ENCODE assay signal across 28 cellular contexts in genomic region chr1:179788259-179788658, GRCh38. TPM values are rescaled to one million over a fixed set of nuclear protein-coding genes. Genes with fewer than 3 reads are reported as not detected.
"Had no signal": no experiment of that assay in that cellular context is flagged by ENCODE, and none has a peak within 500 bp of the region (broad histone marks: within the 10 kb centered on the region; RNA-seq: fewer than 3 reads in every experiment).

No MANE protein-coding gene starts in this region.

- H3K4me2 ChIP-seq: hepatocyte had no signal

- H3K27me3 Mint-ChIP-seq: activated T-cell treated with anti-CD3 and anti-CD28 coated beads, Interleukin-2, amount 50 U/mL, for 24 hours had no signal

- H3K36me3 Mint-ChIP-seq: activated naive CD8-positive, alpha-beta T cell; immature natural killer cell; naive thymus-derived CD4-positive, alpha-beta T cell had no signal

- ATAC-seq: esophagus mucosa; left lung; naive thymus-derived CD4-positive, alpha-beta T cell had no signal

- H3K4me3 Mint-ChIP-seq: activated naive CD8-positive, alpha-beta T cell; activated T-cell treated with anti-CD3 and anti-CD28 coated beads, Interleukin-2, amount 50 U/mL, for 24 hours; immature natural killer cell; naive thymus-derived CD4-positive, alpha-beta T cell; T-helper 2 cell treated with Interferon-gamma antibody and Interleukin-4, amounts not matched to agents 5 μg/mL and 100 μg/mL, for 36 hours had no signal

- DNase-seq: activated CD4-positive, alpha-beta T cell treated with anti-CD3 and anti-CD28 coated beads, Interleukin-2, amount 50 U/mL, for 4 hours; activated CD8-positive, alpha-beta memory T cell treated with anti-CD3 and anti-CD28 coated beads for 24 hours; activated CD8-positive, alpha-beta memory T cell treated with anti-CD3 and anti-CD28 coated beads, Interleukin-2, amount 50 U/mL, for 4 hours; activated naive CD4-positive, alpha-beta T cell; activated T-cell treated with anti-CD3 and anti-CD28 coated beads, Interleukin-2, amount 50 U/mL, for 24 hours; adrenal gland; brain microvascular endothelial cell; central memory CD4-positive, alpha-beta T cell; effector memory CD4-positive, alpha-beta T cell; foreskin melanocyte; glutamatergic neuron; immature natural killer cell; left lung; naive thymus-derived CD4-positive, alpha-beta T cell; stimulated activated CD4-positive, alpha-beta T cell treated with anti-CD3 and anti-CD28 coated beads, Interleukin-4, amount 100 ng/mL, for 1 hour; stimulated activated naive CD4-positive, alpha-beta T cell; testis; upper lobe of left lung had no signal

- H3K4me3 ChIP-seq: adrenal gland, ascending aorta, hepatocyte, left lung, lung, prostate gland, testis, upper lobe of left lung had no signal

- H2AFZ ChIP-seq: hepatocyte had no signal

- H3K27me3 ChIP-seq: adrenal gland, ascending aorta, hepatocyte, left lung, testis, upper lobe of left lung had no signal

- H3K9me3 Mint-ChIP-seq: activated T-cell treated with anti-CD3 and anti-CD28 coated beads, Interleukin-2, amount 50 U/mL, for 24 hours; activated T-helper 2 cell treated with anti-CD3 and anti-CD28 coated beads, Interferon-gamma antibody, Interleukin-2, Interleukin-4, amounts not matched to agents 10 μg/mL and 5 μg/mL and 100 μg/mL, durations not matched to agents 14 hours and 24 hours and 36 hours; immature natural killer cell; naive thymus-derived CD4-positive, alpha-beta T cell; T-helper 2 cell treated with Interferon-gamma antibody and Interleukin-4, amounts not matched to agents 5 μg/mL and 100 μg/mL, for 36 hours had no signal

- H3K9me3 ChIP-seq: adrenal gland, ascending aorta, left lung, prostate gland, testis, upper lobe of left lung had no signal

- H3K36me3 ChIP-seq: adrenal gland, ascending aorta, brain microvascular endothelial cell, left lung, prostate gland, upper lobe of left lung had no signal

- H3K27ac ChIP-seq: ascending aorta, brain microvascular endothelial cell, hepatocyte, left lung, prostate gland, testis, upper lobe of left lung had no signal

- H3K27ac Mint-ChIP-seq: activated naive CD8-positive, alpha-beta T cell; activated T-cell treated with anti-CD3 and anti-CD28 coated beads, Interleukin-2, amount 50 U/mL, for 24 hours; activated T-helper 2 cell treated with anti-CD3 and anti-CD28 coated beads, Interferon-gamma antibody, Interleukin-2, Interleukin-4, amounts not matched to agents 10 μg/mL and 5 μg/mL and 100 μg/mL, durations not matched to agents 14 hours and 24 hours and 36 hours; immature natural killer cell; naive thymus-derived CD4-positive, alpha-beta T cell; T-helper 2 cell treated with Interferon-gamma antibody and Interleukin-4, amounts not matched to agents 5 μg/mL and 100 μg/mL, for 36 hours had no signal

- H3K79me2 ChIP-seq: hepatocyte had no signal

- H3K4me1 ChIP-seq: ascending aorta, left lung, prostate gland, testis, upper lobe of left lung had no signal

- H3K4me1 Mint-ChIP-seq: immature natural killer cell; naive thymus-derived CD4-positive, alpha-beta T cell had no signal

RNA-seq across cellular contexts. Expression of gene FAM163A, which starts 45.2 kb away (rescaled TPM):
- total RNA-seq: activated T-helper 2 cell treated with anti-CD3 and anti-CD28 coated beads, Interferon-gamma antibody, Interleukin-2, Interleukin-4, amounts not matched to agents 10 μg/mL and 5 μg/mL and 100 μg/mL, durations not matched to agents 14 hours and 24 hours and 36 hours; ascending aorta; endothelial cell of umbilical vein; esophagus mucosa; left lung; osteocyte had no signal
